In genomic region chr7:44977304-44977858, GRCh38 we compare ENCODE assay signal across 8 cellular contexts. TPM values are rescaled to one million over a fixed set of nuclear protein-coding genes. Genes with fewer than 3 reads are reported as not detected.
DNase-seq lines count a peak whose midpoint lies in the region; ATAC-seq and FAIRE-seq lines count a peak whose summit lies in the region.

No MANE protein-coding gene starts in this region.

- DNase-seq in activated CD4-positive, alpha-beta T cell treated with anti-CD3 and anti-CD28 coated beads for 36 hours: peak; percentile 92
- peak; percentile 23 for DNase-seq in effector CD8-positive, alpha-beta T cell (lab: John Stamatoyannopoulos, UW)
- DNase-seq in stimulated activated CD8-positive, alpha-beta memory T cell treated with anti-CD3 and anti-CD28 coated beads, Interleukin-7, amount 100 ng/mL, for 48 hours (ENCODE audit: extremely low read depth in 1 of 2, low read depth in 1 of 2): peak; percentile 64 to 89
- DNase-seq in GM19240 (ENCODE audit: insufficient read length, low spot score) (no peak), frontal cortex (ENCODE audit: low spot score in 2 of 2) (no peak), AG08396 (ENCODE audit: low spot score) (no peak), NCI-H748 (lab: John Stamatoyannopoulos, UW; ENCODE audit: unreplicated experiment) (no peak)

- POLR2A ChIA-PET in activated CD4-positive, alpha-beta T cell treated with anti-CD3 and anti-CD28 coated beads for 36 hours (lab: Charles Lee): interaction anchor here (1.0 to 1.3 kb wide), 3 partner anchors 22 to 159 kb away, joined by 3 to 5 read pairs (median 5); partner anchors contain the start of gene CCM2

- H3K4me3 Mint-ChIP-seq in activated CD4-positive, alpha-beta T cell treated with anti-CD3 and anti-CD28 coated beads for 36 hours: peak overlapping the region; percentile 99

- H3K4me1 Mint-ChIP-seq in activated CD4-positive, alpha-beta T cell treated with anti-CD3 and anti-CD28 coated beads for 36 hours: peaks cover 71% of the 10 kb centered on the region

- peaks cover 75% of the 10 kb centered on the region for H3K36me3 Mint-ChIP-seq in activated CD4-positive, alpha-beta T cell treated with anti-CD3 and anti-CD28 coated beads for 36 hours (ENCODE audit: low read depth)

- H3K27me3 Mint-ChIP-seq in activated CD4-positive, alpha-beta T cell treated with anti-CD3 and anti-CD28 coated beads for 36 hours: no peaks in the 10 kb centered on the region

- CTCF ChIA-PET in activated CD4-positive, alpha-beta T cell treated with anti-CD3 and anti-CD28 coated beads for 36 hours (lab: Charles Lee): interaction anchor here (0.7 to 1.4 kb wide), 8 partner anchors 8 to 159 kb away, joined by 3 to 7 read pairs (median 3); no protein-coding TSS in a partner anchor

- no peak for FAIRE-seq in frontal cortex (lab: Jason Lieb, UNC)

- peak; percentile 11 for ATAC-seq in GM21529 (IDR thresholded peaks at IDR 0.05; ENCODE audit: unreplicated experiment)
- peak; percentile 51 for ATAC-seq in activated CD4-positive, alpha-beta T cell treated with anti-CD3 and anti-CD28 coated beads for 36 hours

- intact Hi-C loops in activated CD4-positive, alpha-beta T cell treated with anti-CD3 and anti-CD28 coated beads for 36 hours (cut with DNase I, micrococcal nuclease): loop anchor here in 1 of 2 experiments (1.0 kb wide), 1 partner anchor 395 kb away; the partner anchor contains the start of gene TMED4

- no peaks in the 10 kb centered on the region for H3K9me3 Mint-ChIP-seq in activated CD4-positive, alpha-beta T cell treated with anti-CD3 and anti-CD28 coated beads for 36 hours (ENCODE audit: low read depth)

- H3K27ac Mint-ChIP-seq in activated CD4-positive, alpha-beta T cell treated with anti-CD3 and anti-CD28 coated beads for 36 hours: peak overlapping the region; percentile 99

RNA-seq across cellular contexts. Expression of gene MYO1G, which starts 1.4 kb away (rescaled TPM):
- 100 to 1,000 TPM; 369 to 376 TPM for total RNA-seq in activated CD4-positive, alpha-beta T cell treated with anti-CD3 and anti-CD28 coated beads for 36 hours
- total RNA-seq in frontal cortex: 0.41 TPM

RNA-seq across cellular contexts. Expression of gene CCM2, which starts 22.6 kb away (rescaled TPM):
- 10 to 100 TPM; 70.1 to 80.1 TPM for total RNA-seq in activated CD4-positive, alpha-beta T cell treated with anti-CD3 and anti-CD28 coated beads for 36 hours
- 22.4 TPM for total RNA-seq in frontal cortex

Comparison
In these comparisons a context has a peak if more than half of its experiments do, and no peak if none do; other contexts are left out.
1. DNase-seq: peak in activated CD4-positive, alpha-beta T cell treated with anti-CD3 and anti-CD28 coated beads for 36 hours (single experiment), effector CD8-positive, alpha-beta T cell (single experiment) and stimulated activated CD8-positive, alpha-beta memory T cell treated with anti-CD3 and anti-CD28 coated beads, Interleukin-7, amount 100 ng/mL, for 48 hours (2 of 2); none in GM19240 (single experiment), frontal cortex (0 of 2), AG08396 (single experiment) and NCI-H748 (single experiment).
2. RNA of gene MYO1G, which starts 1.4 kb away (total RNA-seq): 369 to 376 TPM in activated CD4-positive, alpha-beta T cell treated with anti-CD3 and anti-CD28 coated beads for 36 hours; 0.41 TPM in frontal cortex (single experiment); every median in the first group is over 100 times any median in the second.